In the genomic region with DNA sequence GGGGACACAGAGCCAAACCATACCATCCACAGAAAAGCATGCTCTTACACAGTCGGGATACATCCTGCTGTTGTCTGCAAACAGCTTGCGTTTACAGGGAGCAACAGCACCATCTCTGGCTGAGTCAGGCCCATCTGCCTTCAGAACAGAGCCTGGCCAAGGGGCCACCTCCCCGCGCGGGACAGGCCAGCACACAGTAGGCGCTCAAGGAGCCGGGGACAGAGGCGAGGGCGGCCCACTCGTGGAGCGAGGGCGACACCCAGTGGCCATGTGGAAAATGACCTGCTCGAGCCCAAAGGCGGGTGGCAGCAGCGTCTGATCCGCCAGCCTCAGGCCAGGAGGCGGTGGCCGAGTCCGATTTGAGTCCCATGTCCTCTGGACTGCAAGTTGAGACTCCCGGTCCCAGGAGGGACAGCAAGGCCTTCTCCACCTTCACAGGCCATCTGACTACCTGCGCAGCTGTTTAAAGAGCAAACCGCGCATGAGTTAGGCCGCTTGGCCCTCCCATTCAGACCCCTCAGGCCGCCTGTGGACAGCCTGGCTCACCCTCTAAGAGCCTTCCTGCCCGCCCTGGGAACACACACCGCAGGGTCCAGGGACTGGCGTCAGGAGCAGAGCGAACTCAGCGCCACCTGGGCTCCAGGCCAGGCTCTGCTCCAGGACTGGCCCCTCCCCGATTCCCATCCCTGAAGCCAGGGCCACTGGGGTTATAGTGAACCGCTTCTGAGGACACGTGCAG, we compare ENCODE assay signal across 8 cellular contexts. TPM values are rescaled to one million over a fixed set of nuclear protein-coding genes. Genes with fewer than 3 reads are reported as not detected.
DNase-seq lines count a peak whose midpoint lies in the region; ATAC-seq and TF ChIP-seq lines count a peak whose summit lies in the region.

No MANE protein-coding gene starts in this region.

- H3K4me3 ChIP-seq in AG04450 (ENCODE audit: low read depth, low read length), result no peak overlapping the region
- H3K4me3 ChIP-seq in esophagus muscularis mucosa, result peak overlapping the region in 2 of 4 donors; percentile 15 to 19

- WGBS in esophagus muscularis mucosa, result 15% methylated on average over 20 of the region's 33 CpGs

- H3K27ac ChIP-seq in AG04450 (ENCODE audit: low read depth, low read length), result no peak overlapping the region
- H3K27ac ChIP-seq in esophagus muscularis mucosa (replicated peaks in 1 of 4), result no peak overlapping the region

- no peaks in the 10 kb centered on the region for H3K36me3 ChIP-seq in esophagus muscularis mucosa

- peak; percentile 82 for TF ChIP-seq CTCF in AG04450 (IDR thresholded peaks at IDR 0.05; ENCODE audit: low read depth, low read length)
- peak; percentile 92 to 97 (median 93) for TF ChIP-seq CTCF in esophagus muscularis mucosa (IDR thresholded peaks at IDR 0.05)

- DNase-seq in AG04450 (ENCODE audit: low read depth, low spot score) (no peak), NOMO-1 treated with DMSO at 0.1 percent for 48 hours (lab: John Stamatoyannopoulos, UW; ENCODE audit: unreplicated experiment) (peak; percentile 24), activated T-cell treated with anti-CD3 and anti-CD28 coated beads for 48 hours (ENCODE audit: low read depth) (peak; percentile 56), esophagus muscularis mucosa (ENCODE audit: extremely low spot score) (no peak), myocyte (ENCODE audit: low read depth) (peak; percentile 54)
- peak; percentile 48 for DNase-seq in stimulated activated CD8-positive, alpha-beta memory T cell treated with anti-CD3 and anti-CD28 coated beads, Interleukin-7, amount 100 ng/mL, for 24 hours (ENCODE audit: low read depth)

- ATAC-seq in GM18520 (IDR thresholded peaks at IDR 0.05; ENCODE audit: unreplicated experiment), result peak; percentile 76
- ATAC-seq in HG03045 (IDR thresholded peaks at IDR 0.05; ENCODE audit: unreplicated experiment), result peak; percentile 59

- CTCF ChIA-PET in AG04450 (lab: Charles Lee), result interaction anchor here (0.6 to 5.0 kb wide), 20 partner anchors 8 to 1475 kb away, joined by 3 to 50 read pairs (median 3); no protein-coding TSS in a partner anchor

- POLR2A ChIA-PET in AG04450 (lab: Yijun Ruan, JAX), result no interaction called here

- no peak for TF ChIP-seq POLR2A in esophagus muscularis mucosa (IDR thresholded peaks at IDR 0.05; ENCODE audit: low read depth)

- H3K4me1 ChIP-seq in esophagus muscularis mucosa, result peaks cover 3 to 42% (median 31%) of the 10 kb centered on the region in 4 donors

- H3K9me3 ChIP-seq in AG04450 (ENCODE audit: control insufficient read depth, insufficient read depth, low read length) (no peaks in the 10 kb centered on the region; the same call in 1 of the 2 replicates), esophagus muscularis mucosa (no peaks in the 10 kb centered on the region)

- intact Hi-C loops in esophagus muscularis mucosa (cut with DNase I), result loop anchor here (1.0 to 5.0 kb wide), 4 partner anchors 511 to 1476 kb away; no protein-coding TSS in a partner anchor

- H3K27me3 ChIP-seq in AG04450 (ENCODE audit: control insufficient read depth, insufficient read depth, low read length), result peaks cover 6% of the 10 kb centered on the region
- H3K27me3 ChIP-seq in esophagus muscularis mucosa, result peaks cover 0 to 2% (median 0%) of the 10 kb centered on the region in 4 donors

- TF ChIP-seq EP300 in esophagus muscularis mucosa (IDR thresholded peaks at IDR 0.05), result no peak

RNA-seq across cellular contexts. Expression of gene TTC32, which starts 38.3 kb away (rescaled TPM):
- 5.3 and 6.6 TPM in 2 replicates for polyA plus RNA-seq in AG04450 (2011; rRNA removed)
- 6.8 and 8.3 TPM in 2 replicates for polyA minus RNA-seq in AG04450 (2011; rRNA and poly(A)+ RNA removed)
- total RNA-seq in esophagus muscularis mucosa (10 to 100 TPM in 2 of 4 donors, 1 to 10 TPM in 2; 8.1 to 12.5 (median 10.2) TPM), myocyte (8.3 and 12.0 TPM in 2 replicates)
- 5.7 TPM for polyA plus RNA-seq in myocyte (2012)

Comparison
In these comparisons a context has a peak if more than half of its experiments do, and no peak if none do; other contexts are left out.
1. DNase-seq: peak in NOMO-1 treated with DMSO at 0.1 percent for 48 hours (single experiment), activated T-cell treated with anti-CD3 and anti-CD28 coated beads for 48 hours (single experiment), myocyte (single experiment) and stimulated activated CD8-positive, alpha-beta memory T cell treated with anti-CD3 and anti-CD28 coated beads, Interleukin-7, amount 100 ng/mL, for 24 hours (single experiment); none in AG04450 (single experiment) and esophagus muscularis mucosa (single experiment).